In the genomic region with DNA sequence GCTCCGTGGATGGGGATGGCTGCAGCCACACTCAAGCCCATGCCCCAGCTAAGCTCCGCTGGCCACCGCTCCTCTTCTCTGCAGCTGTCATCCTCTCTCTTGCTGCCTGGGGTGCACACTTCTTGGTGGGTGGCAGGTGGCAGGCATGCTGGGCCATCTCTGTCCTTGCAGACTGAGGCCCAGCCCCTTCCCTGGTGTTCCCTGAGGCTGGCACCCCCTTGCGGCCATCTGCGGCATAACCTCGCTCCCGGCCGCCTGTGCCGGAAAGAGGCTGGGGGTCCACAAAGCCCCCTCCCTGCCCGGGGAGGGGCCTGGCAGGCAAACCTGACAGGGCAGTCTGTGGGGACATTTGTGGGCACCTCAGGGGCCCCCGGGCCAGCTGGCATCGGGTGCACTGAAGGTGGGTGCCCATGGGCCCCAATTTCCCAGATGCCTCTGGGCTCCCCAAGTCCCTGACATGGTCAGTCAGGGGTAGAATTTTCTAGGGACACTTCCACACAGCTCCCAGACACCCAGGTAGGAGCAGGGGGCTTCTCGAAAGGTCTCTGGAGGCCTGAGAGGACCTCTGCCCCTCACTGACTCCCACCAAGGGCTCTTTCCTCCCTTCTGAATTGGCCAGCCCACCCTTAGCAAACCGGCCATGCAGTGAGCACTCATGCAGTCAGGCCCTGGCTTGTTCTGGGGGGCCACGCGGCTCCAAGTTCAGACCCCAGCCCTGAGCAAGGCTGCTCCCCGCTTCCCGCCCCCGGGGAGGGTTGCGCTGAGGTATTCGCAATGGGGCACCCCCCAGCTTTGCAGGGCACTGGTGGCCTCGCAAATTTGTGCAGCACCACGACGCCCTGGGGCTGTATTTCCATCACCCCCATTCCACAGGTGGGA, we compare ENCODE assay signal across 8 cellular contexts. TPM values are rescaled to one million over a fixed set of nuclear protein-coding genes. Genes with fewer than 3 reads are reported as not detected.
DNase-seq lines count a peak whose midpoint lies in the region; ATAC-seq and TF ChIP-seq lines count a peak whose summit lies in the region.

No MANE protein-coding gene starts in this region.

- no peak overlapping the region for H3K27ac Mint-ChIP-seq in stimulated activated naive CD8-positive, alpha-beta T cell treated with anti-CD3 and anti-CD28 coated beads, Interleukin-15, amount 100 ng/mL, for 72 hours

- no peaks in the 10 kb centered on the region for H3K9me3 Mint-ChIP-seq in stimulated activated naive CD8-positive, alpha-beta T cell treated with anti-CD3 and anti-CD28 coated beads, Interleukin-15, amount 100 ng/mL, for 72 hours

- WGBS in GM23248 (ENCODE audit: low coverage in 1 of 2, low lambda C conversion rate in 2 of 2, missing lambda C conversion rate in 2 of 2), 2 experiments, result 32 to 33% methylated on average over 22 to 24 of the region's 24 CpGs

- DNase-seq in AG10803 (ENCODE audit: low read depth) (peak; percentile 9), GM23248 (peak; percentile 62), astrocyte of the cerebellum (ENCODE audit: low read depth) (no peak), left lung (no peak), putamen (ENCODE audit: low spot score) (no peak)
- peak; percentile 49 to 53 for DNase-seq in stimulated activated naive CD8-positive, alpha-beta T cell treated with anti-CD3 and anti-CD28 coated beads, Interleukin-15, amount 100 ng/mL, for 72 hours

- intact Hi-C loops in left lung (cut with DNase I), result loop anchor here (5.0 to 10.0 kb wide), 2 partner anchors 102 to 230 kb away; no protein-coding TSS in a partner anchor

- H3K4me3 Mint-ChIP-seq in stimulated activated naive CD8-positive, alpha-beta T cell treated with anti-CD3 and anti-CD28 coated beads, Interleukin-15, amount 100 ng/mL, for 72 hours, result no peak overlapping the region

- H3K4me2 ChIP-seq in GM23248 (ENCODE audit: unreplicated experiment) (no peak overlapping the region), SU-DHL-6 (ENCODE audit: low read depth, low read length, poor library complexity, severe bottlenecking) (no peak overlapping the region)

- H3K36me3 ChIP-seq in GM23248 (ENCODE audit: low read depth), result no peaks in the 10 kb centered on the region
- H3K36me3 ChIP-seq in SU-DHL-6 (ENCODE audit: low read length), result no peaks in the 10 kb centered on the region
- no peaks in the 10 kb centered on the region for H3K36me3 ChIP-seq in left lung

- ATAC-seq in left lung (peak; percentile 34), HG02870 (IDR thresholded peaks at IDR 0.05; ENCODE audit: unreplicated experiment) (no peak)
- peak; percentile 13 for ATAC-seq in stimulated activated naive CD8-positive, alpha-beta T cell treated with anti-CD3 and anti-CD28 coated beads, Interleukin-15, amount 100 ng/mL, for 72 hours

- no peaks in the 10 kb centered on the region for H3F3A ChIP-seq in GM23248 (ENCODE audit: insufficient read depth)
- no peaks in the 10 kb centered on the region for H3F3A ChIP-seq in SU-DHL-6 (ENCODE audit: insufficient read depth)

- H2AFZ ChIP-seq in GM23248 (no peak overlapping the region), SU-DHL-6 (ENCODE audit: low read depth, low read length, severe bottlenecking) (no peak overlapping the region)

- TF ChIP-seq CTCF in AG10803 (conservative IDR thresholded peaks at IDR 0.05; ENCODE audit: low read length), result peak; percentile 69
- TF ChIP-seq CTCF in SU-DHL-6 (IDR thresholded peaks at IDR 0.05; ENCODE audit: insufficient read depth, low read length, poor library complexity, severe bottlenecking), result peak; percentile 100
- peak; percentile 98 for TF ChIP-seq CTCF in astrocyte of the cerebellum (IDR thresholded peaks at IDR 0.05; ENCODE audit: low read depth, low read length, missing control alignments)
- TF ChIP-seq CTCF in left lung (IDR thresholded peaks at IDR 0.05), result peak; percentile 81 to 88

- no peaks in the 10 kb centered on the region for H3K9me3 ChIP-seq in GM23248 (ENCODE audit: low read depth)
- no peaks in the 10 kb centered on the region for H3K9me3 ChIP-seq in SU-DHL-6 (ENCODE audit: insufficient read depth, low read length)
- H3K9me3 ChIP-seq in left lung, result no peaks in the 10 kb centered on the region

- H3K9ac ChIP-seq in GM23248 (no peak overlapping the region), SU-DHL-6 (ENCODE audit: low read length) (no peak overlapping the region)

- no peaks in the 10 kb centered on the region for H4K20me1 ChIP-seq in GM23248 (ENCODE audit: insufficient read depth)
- H4K20me1 ChIP-seq in SU-DHL-6 (ENCODE audit: low read depth, low read length), result no peaks in the 10 kb centered on the region

- H3K27ac ChIP-seq in GM23248 (no peak overlapping the region), SU-DHL-6 (ENCODE audit: low read depth, low read length) (no peak overlapping the region), left lung (no peak overlapping the region)

- H3K79me2 ChIP-seq in GM23248 (ENCODE audit: insufficient read depth) (no peaks in the 10 kb centered on the region), SU-DHL-6 (ENCODE audit: insufficient read depth, low read length) (no peaks in the 10 kb centered on the region)

- no peaks in the 10 kb centered on the region for H3K9me2 ChIP-seq in GM23248 (ENCODE audit: insufficient read depth)
- no peaks in the 10 kb centered on the region for H3K9me2 ChIP-seq in SU-DHL-6 (replicated peaks; ENCODE audit: insufficient read depth, low read length)

- no peak overlapping the region for H3K4me3 ChIP-seq in AG10803 (ENCODE audit: low read length)
- H3K4me3 ChIP-seq in GM23248, result no peak overlapping the region
- H3K4me3 ChIP-seq in SU-DHL-6 (ENCODE audit: insufficient read depth, low read length, poor library complexity, severe bottlenecking), result no peak overlapping the region
- no peak overlapping the region for H3K4me3 ChIP-seq in astrocyte of the cerebellum (ENCODE audit: low read depth, low read length)
- no peak overlapping the region for H3K4me3 ChIP-seq in left lung

- H3K27me3 ChIP-seq in GM23248 (replicated peaks; ENCODE audit: insufficient read depth) (peaks cover 15% of the 10 kb centered on the region; the same call in 1 of the 2 replicates), SU-DHL-6 (ENCODE audit: low read length) (no peaks in the 10 kb centered on the region), left lung (peaks cover 0 to 25% of the 10 kb centered on the region in 2 donors)

- in situ Hi-C loops in GM23248 (cut with MboI) (loop anchor here (25.0 kb wide), 2 partner anchors 92 to 692 kb away; partner anchors contain the start of gene CDKN1C), astrocyte of the cerebellum (cut with HindIII; ENCODE audit: low sequenced_read_pairs) (no loop called here)

- H3K4me1 ChIP-seq in GM23248 (ENCODE audit: insufficient read depth), result no peaks in the 10 kb centered on the region
- no peaks in the 10 kb centered on the region for H3K4me1 ChIP-seq in left lung

- peaks cover 28% of the 10 kb centered on the region for H3K27me3 Mint-ChIP-seq in stimulated activated naive CD8-positive, alpha-beta T cell treated with anti-CD3 and anti-CD28 coated beads, Interleukin-15, amount 100 ng/mL, for 72 hours

- H3K4me1 Mint-ChIP-seq in stimulated activated naive CD8-positive, alpha-beta T cell treated with anti-CD3 and anti-CD28 coated beads, Interleukin-15, amount 100 ng/mL, for 72 hours, result peaks cover 21% of the 10 kb centered on the region

RNA-seq across cellular contexts. Expression of gene TH, which starts 23.5 kb away (rescaled TPM):
- not detected in 2 replicates for total RNA-seq in GM23248 (2014; rRNA removed; shearing (Covaris generic))
- polyA plus RNA-seq in GM23248 (2016; fragmentation: Nextera tagmentation; extraction: Ambion mirVana), result not detected in 2 replicates
- under 1 TPM; 0.18 to 0.26 TPM for total RNA-seq in left lung

RNA-seq across cellular contexts. Expression of gene INS, which starts 34.1 kb away (rescaled TPM):
- total RNA-seq in GM23248 (2014; rRNA removed; shearing (Covaris generic)), result not detected in 2 replicates
- not detected in 2 replicates for polyA plus RNA-seq in GM23248 (2016; fragmentation: Nextera tagmentation; extraction: Ambion mirVana)
- total RNA-seq in left lung, result not detected

RNA-seq across cellular contexts. Expression of gene IGF2, which starts 55.9 kb away (rescaled TPM):
- not detected in 2 replicates for total RNA-seq in GM23248 (2014; rRNA removed; shearing (Covaris generic))
- 0.06 and 0.18 TPM in 2 replicates for polyA plus RNA-seq in GM23248 (2016; fragmentation: Nextera tagmentation; extraction: Ambion mirVana)
- 10 to 100 TPM; 12.0 to 13.9 TPM for total RNA-seq in left lung

Comparison
In these comparisons a context has a peak if more than half of its experiments do, and no peak if none do; other contexts are left out.
1. DNase-seq: peak in AG10803 (single experiment), GM23248 (single experiment) and stimulated activated naive CD8-positive, alpha-beta T cell treated with anti-CD3 and anti-CD28 coated beads, Interleukin-15, amount 100 ng/mL, for 72 hours (2 of 2); none in astrocyte of the cerebellum (single experiment), left lung (0 of 2) and putamen (single experiment).
2. RNA of gene IGF2, which starts 55.9 kb away (total RNA-seq): 12.0 to 13.9 TPM in left lung; not detected in GM23248; every median in the first group is over 10 times any median in the second.
3. Peak in every context shown above with its lines, with median percentiles within 50 percentile points of each other: CTCF ChIP-seq.